In genomic region chr9:78021692-78022091, GRCh38 we compare ENCODE assay signal across 11 cellular contexts. TPM values are rescaled to one million over a fixed set of nuclear protein-coding genes. Genes with fewer than 3 reads are reported as not detected.
DNase-seq lines count a peak whose midpoint lies in the region; ATAC-seq and TF ChIP-seq lines count a peak whose summit lies in the region.
"Had no signal": no experiment of that assay in that cellular context is flagged by ENCODE, and none has a peak within 500 bp of the region (broad histone marks: within the 10 kb centered on the region; RNA-seq: fewer than 3 reads in every experiment).

No MANE protein-coding gene starts in this region.

- H3K4me1 ChIP-seq in heart right ventricle, result peaks cover 2 to 88% (median 52%) of the 10 kb centered on the region in 9 donors
- peaks cover 33% of the 10 kb centered on the region for H3K4me1 ChIP-seq in neural progenitor cell

- no peak overlapping the region for H3K27ac Mint-ChIP-seq in CD4-positive, alpha-beta T cell
- H3K27ac Mint-ChIP-seq in neural progenitor cell, result peak overlapping the region; percentile 72
- no peak overlapping the region for H3K27ac Mint-ChIP-seq in stimulated activated effector memory CD8-positive, alpha-beta T cell treated with anti-CD3 and anti-CD28 coated beads, Interleukin-12 subunit alpha, Interleukin-12 subunit beta, amount 100 ng/mL, for 72 hours

- H4K20me1 ChIP-seq in neural progenitor cell (ENCODE audit: low read depth), result peaks cover 51% of the 10 kb centered on the region

- H3K79me2 ChIP-seq in neural progenitor cell (ENCODE audit: low read depth), result peaks cover 100% of the 10 kb centered on the region

- H3F3A ChIP-seq in neural progenitor cell (ENCODE audit: low read depth), result peaks cover 9% of the 10 kb centered on the region

- no peaks in the 10 kb centered on the region for H3K36me3 Mint-ChIP-seq in CD4-positive, alpha-beta T cell (ENCODE audit: low read depth)
- peaks cover 29% of the 10 kb centered on the region for H3K36me3 Mint-ChIP-seq in neural progenitor cell
- peaks cover 6% of the 10 kb centered on the region for H3K36me3 Mint-ChIP-seq in activated T-cell treated with anti-CD3 and anti-CD28 coated beads, Interleukin-2, amount 50 U/mL, for 4 hours (ENCODE audit: insufficient read depth)
- H3K36me3 Mint-ChIP-seq in stimulated activated effector memory CD8-positive, alpha-beta T cell treated with anti-CD3 and anti-CD28 coated beads, Interleukin-12 subunit alpha, Interleukin-12 subunit beta, amount 100 ng/mL, for 72 hours, result no peaks in the 10 kb centered on the region

- H2AFZ ChIP-seq in neural progenitor cell (replicated peaks), result no peak overlapping the region

- no peak for TF ChIP-seq CTCF in CD4-positive, alpha-beta T cell (IDR thresholded peaks at IDR 0.05)
- TF ChIP-seq CTCF in heart right ventricle (IDR thresholded peaks at IDR 0.05) (peak in 7 of 9 donors; percentile 6 to 50 (median 26)), neural progenitor cell (IDR thresholded peaks at IDR 0.05) (no peak)

- no peak for DNase-seq in CD4-positive, alpha-beta T cell
- DNase-seq in amniotic epithelial cell (ENCODE audit: low read depth), result peak; percentile 42
- DNase-seq in heart right ventricle, result peak in 1 of 2 donors; percentile 33
- peak; percentile 34 for DNase-seq in neural progenitor cell (ENCODE audit: low spot score)
- DNase-seq in inferior parietal cortex (ENCODE audit: extremely low spot score), result no peak
- DNase-seq in activated T-cell treated with anti-CD3 and anti-CD28 coated beads, Interleukin-2, amount 50 U/mL, for 4 hours, result no peak
- DNase-seq in G401 (ENCODE audit: low spot score), result no peak
- no peak for DNase-seq in stimulated activated effector memory CD8-positive, alpha-beta T cell treated with anti-CD3 and anti-CD28 coated beads, Interleukin-12 subunit alpha, Interleukin-12 subunit beta, amount 100 ng/mL, for 72 hours (ENCODE audit: low spot score in 2 of 2)
- DNase-seq: activated CD4-positive, CD25-positive, alpha-beta regulatory T cell treated with anti-CD3 and anti-CD28 coated beads, Interleukin-2, amount 50 U/mL, for 72 hours; pancreas had no signal

- no peaks in the 10 kb centered on the region for H3K27me3 Mint-ChIP-seq in CD4-positive, alpha-beta T cell
- H3K27me3 Mint-ChIP-seq in neural progenitor cell (ENCODE audit: insufficient read depth, low read depth), result no peaks in the 10 kb centered on the region
- no peaks in the 10 kb centered on the region for H3K27me3 Mint-ChIP-seq in activated T-cell treated with anti-CD3 and anti-CD28 coated beads, Interleukin-2, amount 50 U/mL, for 4 hours (ENCODE audit: low read depth)

- POLR2A ChIA-PET in CD4-positive, alpha-beta T cell (lab: Charles Lee), result interaction anchor here (0.9 to 1.8 kb wide), 3 partner anchors 9 to 13 kb away, joined by 3 to 10 read pairs (median 3); partner anchors contain the start of gene GNAQ

- H3K4me1 Mint-ChIP-seq in CD4-positive, alpha-beta T cell (ENCODE audit: low read depth), result peaks cover 88% of the 10 kb centered on the region
- H3K4me1 Mint-ChIP-seq in neural progenitor cell, result peaks cover 33% of the 10 kb centered on the region
- peaks cover 55% of the 10 kb centered on the region for H3K4me1 Mint-ChIP-seq in activated T-cell treated with anti-CD3 and anti-CD28 coated beads, Interleukin-2, amount 50 U/mL, for 4 hours (ENCODE audit: low read depth)
- H3K4me1 Mint-ChIP-seq in stimulated activated effector memory CD8-positive, alpha-beta T cell treated with anti-CD3 and anti-CD28 coated beads, Interleukin-12 subunit alpha, Interleukin-12 subunit beta, amount 100 ng/mL, for 72 hours, result peaks cover 12% of the 10 kb centered on the region

- H3K4me2 ChIP-seq in neural progenitor cell, result peak overlapping the region; percentile 43

- intact Hi-C loops in CD4-positive, alpha-beta T cell (cut with DNase I, micrococcal nuclease), result loop anchor here in 1 of 2 experiments (5.0 kb wide), 1 partner anchor 34 kb away; no protein-coding TSS in a partner anchor
- intact Hi-C loops in heart right ventricle (cut with DNase I), result loop anchor here in 2 of 10 donors (10.0 kb wide), 2 partner anchors 77 to 567 kb away; no protein-coding TSS in a partner anchor

- peak overlapping the region; percentile 27 for H3K4me3 Mint-ChIP-seq in CD4-positive, alpha-beta T cell
- no peak overlapping the region for H3K4me3 Mint-ChIP-seq in neural progenitor cell
- H3K4me3 Mint-ChIP-seq in activated T-cell treated with anti-CD3 and anti-CD28 coated beads, Interleukin-2, amount 50 U/mL, for 4 hours, result no peak overlapping the region
- no peak overlapping the region for H3K4me3 Mint-ChIP-seq in stimulated activated effector memory CD8-positive, alpha-beta T cell treated with anti-CD3 and anti-CD28 coated beads, Interleukin-12 subunit alpha, Interleukin-12 subunit beta, amount 100 ng/mL, for 72 hours

- no peaks in the 10 kb centered on the region for H3K9me3 Mint-ChIP-seq in CD4-positive, alpha-beta T cell
- peaks cover 7% of the 10 kb centered on the region for H3K9me3 Mint-ChIP-seq in neural progenitor cell
- no peaks in the 10 kb centered on the region for H3K9me3 Mint-ChIP-seq in activated T-cell treated with anti-CD3 and anti-CD28 coated beads, Interleukin-2, amount 50 U/mL, for 4 hours
- H3K9me3 Mint-ChIP-seq in stimulated activated effector memory CD8-positive, alpha-beta T cell treated with anti-CD3 and anti-CD28 coated beads, Interleukin-12 subunit alpha, Interleukin-12 subunit beta, amount 100 ng/mL, for 72 hours, result no peaks in the 10 kb centered on the region

- no peak overlapping the region for H3K27ac ChIP-seq in CD4-positive, alpha-beta T cell (ENCODE audit: low read depth, low read length)
- peak overlapping the region in 9 of 10 donors; percentile 24 to 76 (median 68) for H3K27ac ChIP-seq in heart right ventricle
- H3K27ac ChIP-seq in neural progenitor cell, result no peak overlapping the region
- H3K27ac ChIP-seq: BLaER1, pancreas had no signal

- H3K9ac ChIP-seq in neural progenitor cell, result no peak overlapping the region
- H3K9ac ChIP-seq: BLaER1 had no signal

- 37 to 48% methylated on average over 8 of the region's 8 CpGs for WGBS in heart right ventricle, 2 donors

- ATAC-seq in CD4-positive, alpha-beta T cell (ENCODE audit: poor library complexity), result no peak
- ATAC-seq in heart right ventricle, result peak; percentile 67 to 88 (median 84)
- no peak for ATAC-seq in activated T-cell treated with anti-CD3 and anti-CD28 coated beads, Interleukin-2, amount 50 U/mL, for 4 hours
- ATAC-seq in stimulated activated effector memory CD8-positive, alpha-beta T cell treated with anti-CD3 and anti-CD28 coated beads, Interleukin-12 subunit alpha, Interleukin-12 subunit beta, amount 100 ng/mL, for 72 hours, result no peak

- CTCF ChIA-PET in CD4-positive, alpha-beta T cell (lab: Charles Lee), result no interaction called here

- H3K4me3 ChIP-seq in heart right ventricle (peak overlapping the region in 8 of 10 donors; percentile 3 to 30 (median 20)), neural progenitor cell (no peak overlapping the region)
- H3K4me3 ChIP-seq: BLaER1, pancreas had no signal

- H3K9me3 ChIP-seq in CD4-positive, alpha-beta T cell (ENCODE audit: control insufficient read depth, low read length), result no peaks in the 10 kb centered on the region
- no peaks in the 10 kb centered on the region for H3K9me3 ChIP-seq in heart right ventricle
- H3K9me3 ChIP-seq in neural progenitor cell (ENCODE audit: low read depth), result no peaks in the 10 kb centered on the region
- H3K9me3 ChIP-seq: BLaER1, pancreas had no signal

- in situ Hi-C loops in G401 (cut with HindIII; ENCODE audit: low sequenced_read_pairs), result no loop called here

- no peaks in the 10 kb centered on the region for H3K27me3 ChIP-seq in CD4-positive, alpha-beta T cell (ENCODE audit: control insufficient read depth, insufficient read depth, low read length)
- no peaks in the 10 kb centered on the region for H3K27me3 ChIP-seq in heart right ventricle
- no peaks in the 10 kb centered on the region for H3K27me3 ChIP-seq in neural progenitor cell
- H3K27me3 ChIP-seq: BLaER1, pancreas had no signal

- no peaks in the 10 kb centered on the region for H3K36me3 ChIP-seq in heart right ventricle
- H3K36me3 ChIP-seq in neural progenitor cell, result no peaks in the 10 kb centered on the region
- H3K36me3 ChIP-seq: BLaER1, pancreas had no signal

RNA-seq across cellular contexts. Expression of gene GNAQ, which starts 9.9 kb away (rescaled TPM):
- 10 to 100 TPM; 55.5 to 55.9 TPM for total RNA-seq in CD4-positive, alpha-beta T cell
- 10 to 100 TPM in 9 of 10 donors, 1 to 10 TPM in 1; 6.9 to 19.8 (median 13.8) TPM for total RNA-seq in heart right ventricle
- polyA plus RNA-seq in heart right ventricle, result 10 to 100 TPM in 1 of 2 donors, 1 to 10 TPM in 1; 5.4 to 10.6 TPM
- 38.2 and 87.9 TPM in 2 replicates for total RNA-seq in neural progenitor cell (ENCODE audit: low replicate concordance)
- 10 to 100 TPM; 18.2 to 20.1 (median 18.9) TPM for total RNA-seq in activated T-cell treated with anti-CD3 and anti-CD28 coated beads, Interleukin-2, amount 50 U/mL, for 4 hours
- total RNA-seq in G401 (2014; rRNA removed; shearing (Covaris generic)), result 17.8 and 24.5 TPM in 2 replicates

Comparison
In these comparisons a context has a peak if more than half of its experiments do, and no peak if none do; other contexts are left out.
1. ATAC-seq: peak in heart right ventricle (8 of 8); none in CD4-positive, alpha-beta T cell (single experiment), activated T-cell treated with anti-CD3 and anti-CD28 coated beads, Interleukin-2, amount 50 U/mL, for 4 hours (0 of 2) and stimulated activated effector memory CD8-positive, alpha-beta T cell treated with anti-CD3 and anti-CD28 coated beads, Interleukin-12 subunit alpha, Interleukin-12 subunit beta, amount 100 ng/mL, for 72 hours (single experiment).
2. DNase-seq: peak in amniotic epithelial cell (single experiment) and neural progenitor cell (single experiment); none in CD4-positive, alpha-beta T cell (0 of 10), inferior parietal cortex (single experiment), activated T-cell treated with anti-CD3 and anti-CD28 coated beads, Interleukin-2, amount 50 U/mL, for 4 hours (single experiment), G401 (single experiment) and stimulated activated effector memory CD8-positive, alpha-beta T cell treated with anti-CD3 and anti-CD28 coated beads, Interleukin-12 subunit alpha, Interleukin-12 subunit beta, amount 100 ng/mL, for 72 hours (0 of 2).
3. H3K27ac ChIP-seq: peak in heart right ventricle (9 of 10); none in CD4-positive, alpha-beta T cell (single experiment) and neural progenitor cell (single experiment).
4. CTCF ChIP-seq: peak in heart right ventricle (7 of 9); none in CD4-positive, alpha-beta T cell (single experiment) and neural progenitor cell (single experiment).